ENCODE assay signal across 11 cellular contexts in genomic region chr11:44680982-44681597, GRCh38.
A peak's percentile ranks its signal among the peaks of the same experiment; 100 is the strongest.
DNase-seq lines count a peak whose midpoint lies in the region; ATAC-seq lines count a peak whose summit lies in the region.
"Had no signal": no experiment of that assay in that cellular context is flagged by ENCODE, and none has a peak within 500 bp of the region (broad histone marks: within the 10 kb centered on the region; RNA-seq: fewer than 3 reads in every experiment).

No MANE protein-coding gene starts in this region.

- ATAC-seq in stimulated activated naive CD8-positive, alpha-beta T cell treated with anti-CD3 and anti-CD28 coated beads, Interleukin-15, Interleukin-2, amounts not matched to agents 100 U/mL and 50 U/mL, for 24 hours = peak; percentile 79
- no peak for ATAC-seq in HG03039 (IDR thresholded peaks at IDR 0.05; ENCODE audit: unreplicated experiment)
- ATAC-seq in GM18907 (IDR thresholded peaks at IDR 0.05; ENCODE audit: unreplicated experiment) = no peak
- ATAC-seq: left lobe of liver had no signal

- DNase-seq in NK-92 treated with Interleukin-12 subunit alpha and Interleukin-12 subunit beta, amount 100 ng/mL, for 24 hours (lab: John Stamatoyannopoulos, UW) = peak; percentile 77
- DNase-seq in NK-92 (lab: John Stamatoyannopoulos, UW; ENCODE audit: unreplicated experiment) = no peak
- peak; percentile 54 for DNase-seq in activated T-cell treated with anti-CD3 and anti-CD28 coated beads, Interleukin-2, amount 50 U/mL, for 24 hours
- DNase-seq in iPS DF 19.7 (ENCODE audit: low read depth, low spot score) = peak; percentile 56
- peak; percentile 37 for DNase-seq in stimulated activated naive CD8-positive, alpha-beta T cell treated with anti-CD3 and anti-CD28 coated beads, Interleukin-15, Interleukin-2, amounts not matched to agents 100 U/mL and 50 U/mL, for 24 hours
- DNase-seq in NCI-H1092 (lab: John Stamatoyannopoulos, UW) = no peak
- DNase-seq: endodermal cell, NCI-H526 had no signal

- peak overlapping the region; percentile 78 for H3K27ac Mint-ChIP-seq in activated T-cell treated with anti-CD3 and anti-CD28 coated beads, Interleukin-2, amount 50 U/mL, for 24 hours
- H3K27ac Mint-ChIP-seq: endodermal cell had no signal

- H3K4me1 Mint-ChIP-seq in activated T-cell treated with anti-CD3 and anti-CD28 coated beads, Interleukin-2, amount 50 U/mL, for 24 hours (ENCODE audit: low read depth) = peaks cover 45% of the 10 kb centered on the region
- H3K4me1 Mint-ChIP-seq: endodermal cell had no signal

- H3K27me3 Mint-ChIP-seq in activated T-cell treated with anti-CD3 and anti-CD28 coated beads, Interleukin-2, amount 50 U/mL, for 24 hours = no peaks in the 10 kb centered on the region

- peak overlapping the region; percentile 7 for H3K4me3 Mint-ChIP-seq in activated T-cell treated with anti-CD3 and anti-CD28 coated beads, Interleukin-2, amount 50 U/mL, for 24 hours
- H3K4me3 Mint-ChIP-seq: endodermal cell had no signal

- H3K36me3 Mint-ChIP-seq in activated T-cell treated with anti-CD3 and anti-CD28 coated beads, Interleukin-2, amount 50 U/mL, for 24 hours (ENCODE audit: low read depth) = no peaks in the 10 kb centered on the region

- no peaks in the 10 kb centered on the region for H3K9me3 Mint-ChIP-seq in activated T-cell treated with anti-CD3 and anti-CD28 coated beads, Interleukin-2, amount 50 U/mL, for 24 hours
- H3K9me3 Mint-ChIP-seq: endodermal cell had no signal

Comparison
In these comparisons a context has a peak if more than half of its experiments do, and no peak if none do; other contexts are left out.
1. DNase-seq: peak in NK-92 treated with Interleukin-12 subunit alpha and Interleukin-12 subunit beta, amount 100 ng/mL, for 24 hours (single experiment), activated T-cell treated with anti-CD3 and anti-CD28 coated beads, Interleukin-2, amount 50 U/mL, for 24 hours (single experiment), iPS DF 19.7 (single experiment) and stimulated activated naive CD8-positive, alpha-beta T cell treated with anti-CD3 and anti-CD28 coated beads, Interleukin-15, Interleukin-2, amounts not matched to agents 100 U/mL and 50 U/mL, for 24 hours (single experiment); none in NK-92 (single experiment) and NCI-H1092 (single experiment).